In the genomic region with DNA sequence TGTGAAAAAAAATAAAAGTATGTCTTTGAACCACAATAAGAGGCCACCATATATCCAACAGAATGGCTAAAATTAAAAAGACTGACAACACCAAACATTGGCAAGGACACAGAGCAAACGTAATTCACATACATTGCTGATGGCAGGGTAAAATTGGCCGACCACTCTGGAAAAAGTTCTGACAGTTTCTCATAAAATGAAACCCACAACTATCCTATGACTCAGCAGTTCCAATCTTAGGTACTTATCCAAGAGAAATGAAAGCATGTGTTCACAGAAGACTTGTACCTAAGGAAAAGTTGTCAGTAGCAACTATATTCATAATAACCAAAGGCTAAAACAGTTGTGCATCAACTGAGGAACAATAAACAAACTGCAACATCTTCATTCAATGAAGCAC, we compare ENCODE assay signal across 16 cellular contexts.
DNase-seq lines count a peak whose midpoint lies in the region; FAIRE-seq and TF ChIP-seq lines count a peak whose summit lies in the region.
"Had no signal": no experiment of that assay in that cellular context is flagged by ENCODE, and none has a peak within 500 bp of the region (broad histone marks: within the 10 kb centered on the region; RNA-seq: fewer than 3 reads in every experiment).

No MANE protein-coding gene starts in this region.

- dilution Hi-C loops in keratinocyte (cut with MboI; ENCODE audit: extremely low pct_ligation_motif_present, low sequenced_read_pairs) = no loop called here

- no peaks in the 10 kb centered on the region for H3K36me3 Mint-ChIP-seq in activated naive CD4-positive, alpha-beta T cell treated with anti-CD3 and anti-CD28 coated beads for 36 hours (ENCODE audit: low read depth)
- H3K36me3 Mint-ChIP-seq: activated naive CD8-positive, alpha-beta T cell treated with anti-CD3 and anti-CD28 coated beads, Interleukin-2, amount 10 ng/mL, durations not matched to agents 7 days and 5 days had no signal

- H4K20me1 ChIP-seq in keratinocyte (ENCODE audit: control insufficient read depth, extremely low read depth, insufficient read depth, low read length) = no peaks in the 10 kb centered on the region

- no peaks in the 10 kb centered on the region for H3K9me3 Mint-ChIP-seq in activated naive CD4-positive, alpha-beta T cell treated with anti-CD3 and anti-CD28 coated beads for 36 hours
- H3K9me3 Mint-ChIP-seq: activated naive CD8-positive, alpha-beta T cell treated with anti-CD3 and anti-CD28 coated beads, Interleukin-2, amount 10 ng/mL, durations not matched to agents 7 days and 5 days; activated T-cell treated with anti-CD3 and anti-CD28 coated beads, Interleukin-2, amount 50 U/mL, for 4 hours had no signal

- H3K4me1 ChIP-seq in HUES64 (ENCODE audit: insufficient read depth, low read length) (0 out of 2 replicates have a peak, but pooled peaks cover 6% of the 10 kb centered on the region), keratinocyte (ENCODE audit: control insufficient read depth, extremely low read depth, insufficient read depth, low read length) (peaks cover 5% of the 10 kb centered on the region)
- H3K4me1 ChIP-seq: heart right ventricle had no signal

- H3K36me3 ChIP-seq in HUES64 (ENCODE audit: insufficient read depth, low read length) = no peaks in the 10 kb centered on the region
- H3K36me3 ChIP-seq in keratinocyte (ENCODE audit: control insufficient read depth in 2 of 2, extremely low read depth in 1 of 2, insufficient read depth in 2 of 2, low read length in 2 of 2) = no peaks in the 10 kb centered on the region
- H3K36me3 ChIP-seq: heart right ventricle had no signal

- H3K9me3 ChIP-seq in HUES64 (ENCODE audit: insufficient read depth, low read depth, low read length) = no peaks in the 10 kb centered on the region
- no peaks in the 10 kb centered on the region for H3K9me3 ChIP-seq in keratinocyte (ENCODE audit: control insufficient read depth, low read depth, low read length)
- H3K9me3 ChIP-seq: heart right ventricle had no signal

- peak; percentile 74 for FAIRE-seq in keratinocyte (lab: Jason Lieb, UNC)

- H3K27ac ChIP-seq in HUES64 (ENCODE audit: low read depth, low read length) = no peak overlapping the region
- H3K27ac ChIP-seq in keratinocyte (ENCODE audit: control insufficient read depth, insufficient read depth, low read length) = no peak overlapping the region
- H3K27ac ChIP-seq: heart right ventricle had no signal

- H3K9me1 ChIP-seq in keratinocyte (ENCODE audit: control insufficient read depth, extremely low read depth, insufficient read depth, low read length) = no peaks in the 10 kb centered on the region

- no peaks in the 10 kb centered on the region for H3K79me2 ChIP-seq in keratinocyte (ENCODE audit: control insufficient read depth, insufficient read depth, low read length)

- no peaks in the 10 kb centered on the region for H3K4me1 Mint-ChIP-seq in activated naive CD4-positive, alpha-beta T cell treated with anti-CD3 and anti-CD28 coated beads for 36 hours (ENCODE audit: low read depth)
- H3K4me1 Mint-ChIP-seq: activated naive CD8-positive, alpha-beta T cell treated with anti-CD3 and anti-CD28 coated beads, Interleukin-2, amount 10 ng/mL, durations not matched to agents 7 days and 5 days had no signal

- H3K4me3 ChIP-seq in HUES64 (ENCODE audit: low read length) (no peak overlapping the region), keratinocyte (ENCODE audit: control insufficient read depth in 2 of 3, extremely low read depth in 1 of 3, insufficient read depth in 2 of 3, low read depth in 1 of 3, low read length in 3 of 3) (no peak overlapping the region)
- H3K4me3 ChIP-seq: heart right ventricle had no signal

- no peak overlapping the region for H3K27ac Mint-ChIP-seq in activated naive CD4-positive, alpha-beta T cell treated with anti-CD3 and anti-CD28 coated beads for 36 hours
- H3K27ac Mint-ChIP-seq: activated naive CD8-positive, alpha-beta T cell treated with anti-CD3 and anti-CD28 coated beads, Interleukin-2, amount 10 ng/mL, durations not matched to agents 7 days and 5 days had no signal

- H3K4me3 Mint-ChIP-seq in activated naive CD4-positive, alpha-beta T cell treated with anti-CD3 and anti-CD28 coated beads for 36 hours = no peak overlapping the region
- H3K4me3 Mint-ChIP-seq: activated naive CD8-positive, alpha-beta T cell treated with anti-CD3 and anti-CD28 coated beads, Interleukin-2, amount 10 ng/mL, durations not matched to agents 7 days and 5 days; activated T-cell treated with anti-CD3 and anti-CD28 coated beads, Interleukin-2, amount 50 U/mL, for 4 hours had no signal

- no peak overlapping the region for H3K4me2 ChIP-seq in keratinocyte (ENCODE audit: control insufficient read depth, extremely low read depth, insufficient read depth, low read depth, low read length)

- intact Hi-C loops in activated naive CD4-positive, alpha-beta T cell treated with anti-CD3 and anti-CD28 coated beads for 36 hours (cut with micrococcal nuclease) = no loop called here

- H3K9ac ChIP-seq in HUES64 (ENCODE audit: low read depth, low read length) (peak overlapping the region; percentile 25; the same call in 1 of the 2 replicates), keratinocyte (ENCODE audit: control insufficient read depth, extremely low read depth, insufficient read depth, low read length) (no peak overlapping the region)

- DNase-seq in AG20443 (ENCODE audit: low spot score) (peak; percentile 47), astrocyte of the hippocampus (ENCODE audit: low read depth, low spot score) (peak; percentile 75), keratinocyte (ENCODE audit: low read depth, low spot score) (no peak), amygdala (lab: John Stamatoyannopoulos, UW) (no peak), cerebellar nuclear complex (lab: John Stamatoyannopoulos, UW) (no peak), epidermal melanocyte (ENCODE audit: insufficient read length, low spot score) (no peak)
- no peak for DNase-seq in activated naive CD4-positive, alpha-beta T cell treated with anti-CD3 and anti-CD28 coated beads for 36 hours
- DNase-seq: activated CD4-positive, alpha-beta T cell treated with anti-CD3 and anti-CD28 coated beads, Interleukin-2, amount 50 U/mL, for 1 hour; activated naive CD8-positive, alpha-beta T cell treated with anti-CD3 and anti-CD28 coated beads, Interleukin-2, amount 10 ng/mL, durations not matched to agents 7 days and 5 days; activated T-cell treated with anti-CD3 and anti-CD28 coated beads, Interleukin-2, amount 50 U/mL, for 4 hours; C1 segment of cervical spinal cord; heart right ventricle; NCI-H187; SHP77 treated with DMSO at 0.1 percent for 48 hours; stimulated activated naive CD4-positive, alpha-beta T cell had no signal

- 59% methylated on average over 2 of the region's 2 CpGs for WGBS in HUES64

- no peak for TF ChIP-seq CTCF in keratinocyte (optimal IDR thresholded peaks at IDR 0.05 in 1 of 3, IDR thresholded peaks at IDR 0.05 in 1 of 3, conservative IDR thresholded peaks at IDR 0.05 in 1 of 3; ENCODE audit: extremely low read depth in 1 of 3, insufficient read depth in 2 of 3, low read length in 3 of 3)

- H3K27me3 ChIP-seq in HUES64 (ENCODE audit: insufficient read depth, low read length) = no peaks in the 10 kb centered on the region
- no peaks in the 10 kb centered on the region for H3K27me3 ChIP-seq in keratinocyte (ENCODE audit: control insufficient read depth, extremely low read depth, insufficient read depth, low read length)
- H3K27me3 ChIP-seq: heart right ventricle had no signal

- CTCF ChIA-PET in activated naive CD4-positive, alpha-beta T cell treated with anti-CD3 and anti-CD28 coated beads for 36 hours (lab: Charles Lee) = no interaction called here

- H3K27me3 Mint-ChIP-seq in activated naive CD4-positive, alpha-beta T cell treated with anti-CD3 and anti-CD28 coated beads for 36 hours (ENCODE audit: low read depth) = peaks cover 5% of the 10 kb centered on the region

- no peak overlapping the region for H2AFZ ChIP-seq in keratinocyte (ENCODE audit: control insufficient read depth, low read length)

Comparison
In these comparisons a context has a peak if more than half of its experiments do, and no peak if none do; other contexts are left out.
1. DNase-seq: peak in AG20443 (single experiment) and astrocyte of the hippocampus (single experiment); none in keratinocyte (single experiment), amygdala (0 of 56), cerebellar nuclear complex (0 of 2), epidermal melanocyte (single experiment) and activated naive CD4-positive, alpha-beta T cell treated with anti-CD3 and anti-CD28 coated beads for 36 hours (single experiment).